10 cellular contexts compared by ENCODE assay signal in genomic region chr6:131769385-131770141, GRCh38. TPM values are rescaled to one million over a fixed set of nuclear protein-coding genes. Genes with fewer than 3 reads are reported as not detected.
"Had no signal": no experiment of that assay in that cellular context is flagged by ENCODE, and none has a peak within 500 bp of the region (broad histone marks: within the 10 kb centered on the region; RNA-seq: fewer than 3 reads in every experiment).

No MANE protein-coding gene starts in this region.

- H3K4me3 ChIP-seq: K562 had no signal

- H3K27ac Mint-ChIP-seq: IgD-negative memory B cell had no signal

- H3K9me3 Mint-ChIP-seq: IgD-negative memory B cell had no signal

- H3K4me1 Mint-ChIP-seq: IgD-negative memory B cell had no signal

- H3K27ac ChIP-seq: HL-60, KMS-11 had no signal

- H3K36me3 Mint-ChIP-seq: IgD-negative memory B cell had no signal

- FAIRE-seq: HTR-8/SVneo, K562 had no signal

- DNase-seq: IMR-90, KBM-7, KG1 had no signal

- H3K9ac ChIP-seq: KMS-11 had no signal

- ATAC-seq: K562 had no signal

- H3K4me3 Mint-ChIP-seq: IgD-negative memory B cell had no signal

- H3K4me2 ChIP-seq: KMS-11 had no signal

RNA-seq across cellular contexts. Expression of gene CTAGE9, which starts 58.7 kb away (rescaled TPM):
- total RNA-seq: HT-29, HT1080, IMR-90, K562 had no signal
- polyA plus RNA-seq: IgD-negative memory B cell, IMR-90, K562 had no signal
